In the genomic region with DNA sequence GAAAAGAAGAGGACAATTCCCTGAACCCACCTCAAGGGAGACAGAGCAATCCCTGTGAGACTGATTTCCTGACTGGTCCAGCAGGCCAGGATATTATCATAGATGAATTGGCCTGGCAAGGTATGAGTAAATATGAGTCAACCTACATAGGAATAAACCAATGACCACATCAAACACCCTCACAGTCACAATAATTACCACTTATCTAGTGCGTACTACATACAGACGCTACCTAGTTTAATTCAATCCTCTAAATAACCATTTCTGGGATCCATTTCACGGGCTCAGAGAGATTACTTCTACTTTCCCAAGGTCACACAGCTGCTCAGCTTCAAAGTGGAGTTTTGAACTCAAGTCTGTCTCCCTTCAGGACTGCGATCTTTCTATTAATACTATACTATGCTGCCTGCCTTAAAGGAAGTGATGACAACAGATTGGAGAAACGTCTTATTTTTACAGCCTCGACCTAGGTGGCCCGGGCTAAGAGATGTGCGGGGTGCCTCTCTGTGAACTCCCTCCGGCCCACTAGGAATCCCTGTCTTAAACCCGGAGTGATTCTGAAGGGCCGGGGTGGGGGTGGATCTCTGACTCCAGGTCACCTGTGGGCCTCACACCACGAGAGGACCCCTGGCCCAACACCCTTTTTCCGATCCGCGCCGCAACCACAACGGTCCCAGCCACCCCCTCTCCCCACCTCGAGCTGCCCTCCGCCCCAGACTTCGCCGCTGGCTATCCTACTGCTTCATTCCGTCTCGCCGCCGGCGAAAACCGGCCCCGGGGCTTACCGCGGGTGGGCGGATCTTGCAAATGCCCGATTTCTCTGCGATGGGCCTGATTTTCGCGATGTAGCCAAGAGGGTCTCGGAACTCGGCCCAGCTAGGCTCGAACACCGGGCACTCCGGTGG, we compare ENCODE assay signal across 7 cellular contexts. TPM values are rescaled to one million over a fixed set of nuclear protein-coding genes. Genes with fewer than 3 reads are reported as not detected.
A peak's percentile ranks its signal among the peaks of the same experiment; 100 is the strongest.
DNase-seq lines count a peak whose midpoint lies in the region; ATAC-seq lines count a peak whose summit lies in the region.

No MANE protein-coding gene starts in this region.

- H2BK120ac ChIP-seq in trophoblast cell (ENCODE audit: insufficient read depth, low read length, poor library complexity) = peak overlapping the region; percentile 84

- peak overlapping the region; percentile 99 for H3K4ac ChIP-seq in trophoblast cell (ENCODE audit: low read depth, low read length)

- H3K9me3 ChIP-seq in trophoblast cell (ENCODE audit: insufficient read depth, low read depth, low read length) = no peaks in the 10 kb centered on the region

- peak overlapping the region; percentile 88 for H4K8ac ChIP-seq in trophoblast cell (ENCODE audit: low read depth, low read length)

- DNase-seq in Jurkat, Clone E6-1 (ENCODE audit: low read depth, low spot score) = peak; percentile 22
- peak; percentile 18 for DNase-seq in activated gamma-delta T cell treated with Interleukin-2 at 50 U/mL for 16 hours
- peak; percentile 11 for DNase-seq in germinal center (ENCODE audit: low spot score)
- peak in 1 of 2 donors; percentile 40 for DNase-seq in trophoblast cell
- DNase-seq in Ammon's horn (ENCODE audit: low spot score) = no peak

- peak overlapping the region; percentile 67 for H2AK5ac ChIP-seq in trophoblast cell (ENCODE audit: low read length)

- no peak overlapping the region for H2BK12ac ChIP-seq in trophoblast cell (ENCODE audit: low read length)

- no CpG with 5 or more reads among the region's 40 CpGs for WGBS in trophoblast cell (ENCODE audit: extremely low coverage, insufficient coverage, insufficient read length)

- H3K23ac ChIP-seq in trophoblast cell (ENCODE audit: low read length) = no peak overlapping the region

- peak overlapping the region; percentile 94 for H3K14ac ChIP-seq in trophoblast cell (ENCODE audit: low read length)

- H3K27me3 ChIP-seq in trophoblast cell (ENCODE audit: insufficient read depth, low read length) = no peaks in the 10 kb centered on the region

- peaks cover 24% of the 10 kb centered on the region for H3K79me2 ChIP-seq in trophoblast cell (ENCODE audit: control insufficient read depth, insufficient read depth, low read length, poor library complexity)

- ATAC-seq in GM18907 (IDR thresholded peaks at IDR 0.05; ENCODE audit: unreplicated experiment) (peak; percentile 9), GM18868 (IDR thresholded peaks at IDR 0.05; ENCODE audit: unreplicated experiment) (no peak)

- peaks cover 7 to 17% of the 10 kb centered on the region in 2 experiments for H3K4me1 ChIP-seq in trophoblast cell (ENCODE audit: control insufficient read depth in 1 of 2, insufficient read depth in 2 of 2, low read length in 2 of 2)

- H3K79me1 ChIP-seq in trophoblast cell (ENCODE audit: low read length) = peaks cover 11% of the 10 kb centered on the region

- peak overlapping the region; percentile 63 for H3K4me2 ChIP-seq in trophoblast cell (ENCODE audit: low read length)

- H2BK5ac ChIP-seq in trophoblast cell (ENCODE audit: low read depth, low read length, poor library complexity) = peak overlapping the region; percentile 95

- peak overlapping the region; percentile 98 for H3K9ac ChIP-seq in trophoblast cell (ENCODE audit: low read length)

- peak overlapping the region; percentile 64 for H3K27ac ChIP-seq in trophoblast cell (ENCODE audit: low read depth, low read length)

- peak overlapping the region; percentile 94 for H4K12ac ChIP-seq in trophoblast cell (ENCODE audit: low read depth, low read length)

- H3K18ac ChIP-seq in trophoblast cell (ENCODE audit: low read length) = peak overlapping the region; percentile 86

- H2AFZ ChIP-seq in trophoblast cell (ENCODE audit: insufficient read depth, low read length, poor library complexity) = peak overlapping the region; percentile 86

- H3K4me3 ChIP-seq in Jurkat, Clone E6-1 (ENCODE audit: low read length) = peak overlapping the region; percentile 77
- H3K4me3 ChIP-seq in trophoblast cell (ENCODE audit: low read depth, low read length) = peak overlapping the region; percentile 97

- H4K91ac ChIP-seq in trophoblast cell (ENCODE audit: low read depth, low read length) = peak overlapping the region; percentile 97

- H3K36me3 ChIP-seq in trophoblast cell (ENCODE audit: control insufficient read depth in 1 of 2, insufficient read depth in 2 of 2, low read length in 2 of 2) = peaks cover 7 to 24% of the 10 kb centered on the region in 2 experiments

RNA-seq across cellular contexts. Expression of gene KDM5C, which starts 0.8 kb away (rescaled TPM):
- polyA plus RNA-seq in Jurkat, Clone E6-1 (2012; ENCODE audit: insufficient read depth, insufficient read length) = 45.8 TPM
- 31.3 and 33.3 TPM in 2 replicates for polyA plus RNA-seq in trophoblast cell (2013)

RNA-seq across cellular contexts. Expression of gene IQSEC2, which starts 57.2 kb away (rescaled TPM):
- polyA plus RNA-seq in Jurkat, Clone E6-1 (2012; ENCODE audit: insufficient read depth, insufficient read length) = not detected
- polyA plus RNA-seq in trophoblast cell (2013) = 3.1 and 3.7 TPM in 2 replicates
